Comparison of ENCODE assay signal across 16 cellular contexts in the genomic region with DNA sequence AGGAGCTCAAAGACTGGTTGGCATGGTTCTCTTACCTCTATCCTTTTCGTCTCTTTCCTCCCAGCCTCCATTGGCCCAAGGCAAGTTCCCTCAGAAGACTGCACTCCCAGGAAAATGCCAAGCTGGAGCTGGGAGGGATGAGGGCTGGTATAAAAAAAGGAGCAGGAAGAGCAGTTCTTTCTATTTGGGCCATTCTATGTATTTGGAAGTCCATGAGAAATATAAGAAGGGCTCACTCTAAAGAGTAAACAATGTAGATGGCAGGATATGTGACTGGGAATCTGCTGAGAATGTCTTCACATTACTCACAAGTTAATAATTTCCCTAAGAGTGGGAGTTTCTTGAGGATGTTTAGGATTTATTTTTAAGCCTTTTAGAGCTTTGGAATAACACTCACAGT. TPM values are rescaled to one million over a fixed set of nuclear protein-coding genes. Genes with fewer than 3 reads are reported as not detected.
DNase-seq lines count a peak whose midpoint lies in the region; ATAC-seq, FAIRE-seq and TF ChIP-seq lines count a peak whose summit lies in the region.
"Had no signal": no experiment of that assay in that cellular context is flagged by ENCODE, and none has a peak within 500 bp of the region (broad histone marks: within the 10 kb centered on the region; RNA-seq: fewer than 3 reads in every experiment).

No MANE protein-coding gene starts in this region.

- TF ChIP-seq RAD21 in GM12878 (IDR thresholded peaks at IDR 0.05; ENCODE audit: insufficient read depth, low read depth, low read length), result no peak

- H3K9ac ChIP-seq in GM12878 (ENCODE audit: control insufficient read depth, insufficient read depth, low read length), result no peak overlapping the region

- CTCF ChIA-PET in GM12878 (lab: Yijun Ruan, JAX), result interaction anchor here (0.5 to 2.8 kb wide), 6 partner anchors 10 to 181 kb away, joined by 3 to 11 read pairs (median 4); no protein-coding TSS in a partner anchor

- RAD21 ChIA-PET in GM12878 (lab: Charles Lee; ENCODE audit: unreplicated experiment), result interaction anchor here (1.2 to 3.9 kb wide), 7 partner anchors 8 to 159 kb away, joined by 3 to 19 read pairs (median 6); no protein-coding TSS in a partner anchor

- H3K36me3 ChIP-seq in GM12878 (ENCODE audit: control insufficient read depth in 2 of 2, insufficient read depth in 2 of 2, low read length in 1 of 2) (no peaks in the 10 kb centered on the region), hepatocyte (replicated peaks; ENCODE audit: insufficient read depth, low read depth) (no peaks in the 10 kb centered on the region), vagina (no peaks in the 10 kb centered on the region)

- no peak for FAIRE-seq in GM12878 (lab: Jason Lieb, UNC)
- FAIRE-seq: colon, small intestine had no signal

- no peaks in the 10 kb centered on the region for H3K27me3 ChIP-seq in GM12878 (replicated peaks in 1 of 2; ENCODE audit: control insufficient read depth in 2 of 2, insufficient read depth in 2 of 2, low read length in 1 of 2)
- H3K27me3 ChIP-seq in hepatocyte, result no peaks in the 10 kb centered on the region
- H3K27me3 ChIP-seq in vagina, result no peaks in the 10 kb centered on the region

- ATAC-seq in GM12878, result no peak
- no peak for ATAC-seq in HG03571 (IDR thresholded peaks at IDR 0.05; ENCODE audit: unreplicated experiment)
- ATAC-seq in GM18858 (IDR thresholded peaks at IDR 0.05; ENCODE audit: unreplicated experiment), result no peak
- no peak for ATAC-seq in HG02885 (IDR thresholded peaks at IDR 0.05; ENCODE audit: poor library complexity, unreplicated experiment)
- ATAC-seq: activated CD8-positive, alpha-beta memory T cell treated with anti-CD3 and anti-CD28 coated beads, Interleukin-2, amount 10 ng/mL, durations not matched to agents 7 days and 5 days had no signal

- no TSS peak for BruUV-seq in GM12878 (replicated peaks; lab: Mats Ljungman, UMichigan)

- H3K4me3 ChIP-seq in GM12878, result no peak overlapping the region
- H3K4me3 ChIP-seq in hepatocyte, result no peak overlapping the region
- H3K4me3 ChIP-seq in vagina, result no peak overlapping the region
- H3K4me3 ChIP-seq: SK-N-MC had no signal

- POLR2A ChIA-PET in GM12878 (lab: Charles Lee), result interaction anchor here (0.7 to 1.5 kb wide), 7 partner anchors 9 to 29 kb away, joined by 3 to 7 read pairs (median 4); no protein-coding TSS in a partner anchor

- TF ChIP-seq EP300 in GM12878 (IDR thresholded peaks at IDR 0.05; ENCODE audit: borderline replicate concordance in 1 of 2, control insufficient read depth in 1 of 2, low read depth in 2 of 2, low read length in 2 of 2), result no peak

- H4K20me1 ChIP-seq in GM12878 (ENCODE audit: control insufficient read depth, insufficient read depth) (no peaks in the 10 kb centered on the region), hepatocyte (ENCODE audit: insufficient read depth, poor library complexity, severe bottlenecking) (no peaks in the 10 kb centered on the region)

- TF ChIP-seq CTCF in GM12878 (IDR thresholded peaks at IDR 0.05 in 2 of 3, conservative IDR thresholded peaks at IDR 0.05 in 1 of 3; ENCODE audit: control insufficient read depth in 2 of 3, extremely low read depth in 1 of 3, insufficient read depth in 1 of 3, low read depth in 3 of 3, low read length in 3 of 3) (no peak), hepatocyte (IDR thresholded peaks at IDR 0.05; ENCODE audit: poor library complexity) (no peak), vagina (IDR thresholded peaks at IDR 0.05) (no peak)

- H2AFZ ChIP-seq in GM12878 (ENCODE audit: control insufficient read depth, low read depth, low read length), result no peak overlapping the region; the same call in 1 of the 2 replicates
- no peak overlapping the region for H2AFZ ChIP-seq in hepatocyte

- peaks cover 15% of the 10 kb centered on the region; the same call in 1 of the 2 replicates for H3K4me1 ChIP-seq in GM12878 (ENCODE audit: control insufficient read depth, insufficient read depth, low read length)
- H3K4me1 ChIP-seq in hepatocyte (ENCODE audit: insufficient read depth), result peaks cover 21% of the 10 kb centered on the region
- H3K4me1 ChIP-seq in vagina, result peaks cover 39% of the 10 kb centered on the region

- H3K27ac ChIP-seq in GM12878 (ENCODE audit: control insufficient read depth, insufficient read depth) (no peak overlapping the region; the same call in 1 of the 2 replicates), hepatocyte (peak overlapping the region; percentile 92), vagina (peak overlapping the region; percentile 39)
- H3K27ac ChIP-seq: SK-N-MC had no signal

- no peaks in the 10 kb centered on the region for H3K9me2 ChIP-seq in hepatocyte (replicated peaks; ENCODE audit: insufficient read depth)

- H3K79me2 ChIP-seq in GM12878 (ENCODE audit: control insufficient read depth, insufficient read depth, low read length) (no peaks in the 10 kb centered on the region), hepatocyte (no peaks in the 10 kb centered on the region)

- WGBS in GM12878 (ENCODE audit: insufficient coverage, insufficient replicate concordance, low lambda C conversion rate, missing lambda C conversion rate), result 94% methylated on average over 1 of the region's 1 CpG
- WGBS in hepatocyte (ENCODE audit: low lambda C conversion rate, missing lambda C conversion rate), result 100% methylated on average over 1 of the region's 1 CpG

- DNase-seq in HK-2 (ENCODE audit: unreplicated experiment), result peak; percentile 13
- no peak for DNase-seq in GM12878 (ENCODE audit: low read depth, low spot score)
- DNase-seq in hepatocyte (ENCODE audit: low spot score), result no peak
- no peak for DNase-seq in vagina (ENCODE audit: extremely low spot score in 2 of 2)
- DNase-seq: activated CD8-positive, alpha-beta memory T cell treated with anti-CD3 and anti-CD28 coated beads, Interleukin-2, amount 10 ng/mL, durations not matched to agents 7 days and 5 days; activated naive CD4-positive, alpha-beta T cell treated with anti-CD3 and anti-CD28 coated beads for 36 hours; Calu3; islet precursor cell; nephron progenitor cell; small intestine; substantia nigra had no signal

- no peaks in the 10 kb centered on the region; the same call in 1 of the 3 replicates for H3K9me3 ChIP-seq in GM12878 (replicated peaks; ENCODE audit: control insufficient read depth, insufficient read depth, low read length)
- H3K9me3 ChIP-seq in hepatocyte (ENCODE audit: low read depth), result no peaks in the 10 kb centered on the region
- no peaks in the 10 kb centered on the region for H3K9me3 ChIP-seq in vagina

- in situ Hi-C loops in GM12878 (cut with MboI), result no loop called here

- no peak for TF ChIP-seq POLR2A in GM12878 (IDR thresholded peaks at IDR 0.05; ENCODE audit: low read depth, low read length)
- TF ChIP-seq POLR2A in vagina (IDR thresholded peaks at IDR 0.05), result no peak

- H3K4me2 ChIP-seq in GM12878 (ENCODE audit: control insufficient read depth, insufficient read depth) (no peak overlapping the region), hepatocyte (peak overlapping the region; percentile 47)

- SMC1A ChIA-PET in GM12878 (lab: Charles Lee; ENCODE audit: uncharacterized antibody, unreplicated experiment), result interaction anchor here (0.6 to 4.7 kb wide), 14 partner anchors 9 to 305 kb away, joined by 3 to 33 read pairs (median 3); no protein-coding TSS in a partner anchor

- intact Hi-C loops in GM12878 (cut with micrococcal nuclease; ENCODE audit: unreplicated experiment), result no loop called here
- intact Hi-C loops in vagina (cut with DNase I), result no loop called here

TF ChIP-seq in GM12878, 131 proteins besides CTCF, POLR2A, EP300 and RAD21:
- TF ChIP-seq SUPT20H (IDR thresholded peaks at IDR 0.05; ENCODE audit: borderline replicate concordance, control insufficient read depth, low read depth, low read length) (no peak), IKZF1 (conservative IDR thresholded peaks at IDR 0.05) (0 out of 2 replicates have a peak, but pooled peaks have one; percentile 23)
- TF ChIP-seq, protein P1, sequence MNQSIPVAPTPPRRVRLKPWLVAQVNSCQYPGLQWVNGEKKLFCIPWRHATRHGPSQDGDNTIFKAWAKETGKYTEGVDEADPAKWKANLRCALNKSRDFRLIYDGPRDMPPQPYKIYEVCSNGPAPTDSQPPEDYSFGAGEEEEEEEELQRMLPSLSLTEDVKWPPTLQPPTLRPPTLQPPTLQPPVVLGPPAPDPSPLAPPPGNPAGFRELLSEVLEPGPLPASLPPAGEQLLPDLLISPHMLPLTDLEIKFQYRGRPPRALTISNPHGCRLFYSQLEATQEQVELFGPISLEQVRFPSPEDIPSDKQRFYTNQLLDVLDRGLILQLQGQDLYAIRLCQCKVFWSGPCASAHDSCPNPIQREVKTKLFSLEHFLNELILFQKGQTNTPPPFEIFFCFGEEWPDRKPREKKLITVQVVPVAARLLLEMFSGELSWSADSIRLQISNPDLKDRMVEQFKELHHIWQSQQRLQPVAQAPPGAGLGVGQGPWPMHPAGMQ (IDR thresholded peaks at IDR 0.05; ENCODE audit: borderline replicate concordance), result no peak
TF ChIP-seq in GM12878: peak in this region for 1.

RNA-seq across cellular contexts. Expression of a gene that starts 36.6 kb away (rescaled TPM):
- total RNA-seq in GM12878 (2013; cell fraction: nucleolus; rRNA removed), result 1.6 and 2.0 TPM in 2 replicates
- total RNA-seq in GM12878 (2014; rRNA removed) (1.4 and 2.2 TPM in 2 replicates), GM12878 (2014; rRNA removed; fragmentation: Illumina TruSeq; extraction: Trizol) (2.1 and 2.5 TPM in 2 replicates), GM12878 (2021) (1.7 and 2.5 TPM in 2 replicates), hepatocyte (9.8 and 10.0 TPM in 2 replicates), vagina (not detected)
- 1.7 TPM for polyA plus RNA-seq in GM12878 (2011; ENCODE audit: low read depth)
- polyA plus RNA-seq in GM12878 (2011; rRNA removed) (0.10 and 0.14 TPM in 2 replicates), GM12878 (2014; fragmentation: Illumina TruSeq; extraction: Trizol) (1.7 and 2.1 TPM in 2 replicates), GM12878 (2014; fragmentation: Nextera tagmentation; extraction: Ambion mirVana) (1 to 10 TPM; 2.5 to 2.6 TPM), GM12878 (2014; rRNA removed) (1.3 and 2.2 TPM in 2 replicates), GM12878 (2016; fragmentation: Nextera tagmentation; extraction: Ambion mirVana) (under 1 TPM; 0.72 to 0.84 TPM), hepatocyte (3.6 and 4.1 TPM in 2 replicates)
- not detected in 2 replicates for polyA plus RNA-seq in GM12878 (2011; cell fraction: cytosol; rRNA removed)
- polyA plus RNA-seq in GM12878 (2011; cell fraction: nucleus; rRNA removed), result 0.47 and 0.52 TPM in 2 replicates
- 2.5 and 3.2 TPM in 2 replicates for polyA plus RNA-seq in GM12878 (2012)
- polyA minus RNA-seq in GM12878 (2011; rRNA and poly(A)+ RNA removed), result 0.10 TPM in 1 of 2 replicates, not detected in the other
- not detected in 2 replicates for polyA minus RNA-seq in GM12878 (2011; cell fraction: cytosol; rRNA and poly(A)+ RNA removed)
- 0.12 and 0.29 TPM in 2 replicates for polyA minus RNA-seq in GM12878 (2011; cell fraction: nucleus; rRNA and poly(A)+ RNA removed)
